Comparison of ENCODE assay signal across 1 cellular context in the genomic region with DNA sequence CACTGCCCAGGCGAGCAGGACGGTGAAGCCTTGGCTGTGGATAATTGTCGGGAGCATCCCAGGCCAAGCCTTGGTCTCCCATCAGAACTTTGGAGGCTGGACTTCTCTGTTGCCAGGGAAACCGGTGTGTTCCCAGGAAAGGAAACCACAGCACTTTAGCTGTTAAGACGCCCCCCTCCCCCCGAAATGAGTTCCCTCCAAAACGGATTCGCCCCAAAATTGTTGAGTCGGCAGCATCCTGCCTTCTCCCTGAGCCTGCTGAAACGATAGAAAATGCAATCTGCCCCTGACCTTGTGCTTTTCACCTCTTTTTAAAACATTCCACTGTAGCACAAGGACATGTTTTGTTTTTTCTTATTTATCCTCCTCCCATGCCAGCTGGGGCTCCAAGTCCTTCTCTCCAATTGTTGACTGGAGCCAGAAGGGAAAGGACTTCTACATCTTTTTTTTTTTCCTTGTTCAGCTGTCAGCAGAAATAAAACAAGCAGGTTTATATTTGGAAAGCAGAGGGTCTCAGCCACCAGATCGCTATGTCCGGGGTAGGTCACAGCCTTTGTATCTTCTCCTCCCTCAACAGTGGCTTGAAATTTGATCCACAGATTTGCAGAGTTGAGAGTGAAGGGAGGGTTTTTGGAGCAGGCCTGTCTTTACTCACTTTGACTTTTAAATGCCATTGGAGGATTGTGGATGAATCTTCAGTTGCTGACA.
A peak's percentile ranks its signal among the peaks of the same experiment; 100 is the strongest.
TF ChIP-seq lines count a peak whose summit lies in the region.

No MANE protein-coding gene starts in this region.

TF ChIP-seq in HepG2, 621 proteins besides CTCF, POLR2A, EP300 and RAD21 (continued from another document and continues in another):
- TF ChIP-seq ZNF10 (CRISPR knock-in tag; IDR thresholded peaks at IDR 0.05; ENCODE audit: borderline replicate concordance, low read depth): no peak
- TF ChIP-seq MTF2 (CRISPR knock-in tag; IDR thresholded peaks at IDR 0.05; ENCODE audit: borderline replicate concordance): 0 out of 2 replicates have a peak, but pooled peaks have one; percentile 33
- TF ChIP-seq NONO (IDR thresholded peaks at IDR 0.05): no peak
- TF ChIP-seq NONO (CRISPR knock-in tag; conservative IDR thresholded peaks at IDR 0.05): no peak
- peak; percentile 81 for TF ChIP-seq HNF4A (CRISPR knock-in tag; IDR thresholded peaks at IDR 0.05)
- TF ChIP-seq, protein P1, sequence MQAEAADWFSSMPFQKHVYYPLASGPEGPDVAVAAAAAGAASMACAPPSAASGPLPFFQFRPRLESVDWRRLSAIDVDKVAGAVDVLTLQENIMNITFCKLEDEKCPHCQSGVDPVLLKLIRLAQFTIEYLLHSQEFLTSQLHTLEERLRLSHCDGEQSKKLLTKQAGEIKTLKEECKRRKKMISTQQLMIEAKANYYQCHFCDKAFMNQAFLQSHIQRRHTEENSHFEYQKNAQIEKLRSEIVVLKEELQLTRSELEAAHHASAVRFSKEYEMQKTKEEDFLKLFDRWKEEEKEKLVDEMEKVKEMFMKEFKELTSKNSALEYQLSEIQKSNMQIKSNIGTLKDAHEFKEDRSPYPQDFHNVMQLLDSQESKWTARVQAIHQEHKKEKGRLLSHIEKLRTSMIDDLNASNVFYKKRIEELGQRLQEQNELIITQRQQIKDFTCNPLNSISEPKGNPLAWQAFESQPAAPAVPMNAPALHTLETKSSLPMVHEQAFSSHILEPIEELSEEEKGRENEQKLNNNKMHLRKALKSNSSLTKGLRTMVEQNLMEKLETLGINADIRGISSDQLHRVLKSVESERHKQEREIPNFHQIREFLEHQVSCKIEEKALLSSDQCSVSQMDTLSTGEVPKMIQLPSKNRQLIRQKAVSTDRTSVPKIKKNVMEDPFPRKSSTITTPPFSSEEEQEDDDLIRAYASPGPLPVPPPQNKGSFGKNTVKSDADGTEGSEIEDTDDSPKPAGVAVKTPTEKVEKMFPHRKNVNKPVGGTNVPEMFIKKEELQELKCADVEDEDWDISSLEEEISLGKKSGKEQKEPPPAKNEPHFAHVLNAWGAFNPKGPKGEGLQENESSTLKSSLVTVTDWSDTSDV (CRISPR knock-in tag; IDR thresholded peaks at IDR 0.05): no peak
- peak; percentile 33 to 70; a peak in 2 of 4 replicates for TF ChIP-seq MAFK (conservative IDR thresholded peaks at IDR 0.05 in 1 of 2, IDR thresholded peaks at IDR 0.05 in 1 of 2; ENCODE audit: low read length in 2 of 2)
- no peak for TF ChIP-seq ZNF564 (CRISPR knock-in tag; IDR thresholded peaks at IDR 0.05)
- TF ChIP-seq SMAD3 (CRISPR knock-in tag; IDR thresholded peaks at IDR 0.05): no peak
- TF ChIP-seq EHMT2 (IDR thresholded peaks at IDR 0.05; ENCODE audit: borderline replicate concordance, low read depth, low read length): no peak
- TF ChIP-seq, protein P2, sequence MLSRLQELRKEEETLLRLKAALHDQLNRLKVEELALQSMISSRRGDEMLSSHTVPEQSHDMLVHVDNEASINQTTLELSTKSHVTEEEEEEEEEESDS (CRISPR knock-in tag; IDR thresholded peaks at IDR 0.05; ENCODE audit: borderline replicate concordance): no peak
- no peak for TF ChIP-seq SOX6 (IDR thresholded peaks at IDR 0.05)
- TF ChIP-seq SOX6 (CRISPR knock-in tag; IDR thresholded peaks at IDR 0.05): peak; percentile 89
- no peak for TF ChIP-seq ZNF768 (CRISPR knock-in tag; IDR thresholded peaks at IDR 0.05)
- TF ChIP-seq, protein P3, sequence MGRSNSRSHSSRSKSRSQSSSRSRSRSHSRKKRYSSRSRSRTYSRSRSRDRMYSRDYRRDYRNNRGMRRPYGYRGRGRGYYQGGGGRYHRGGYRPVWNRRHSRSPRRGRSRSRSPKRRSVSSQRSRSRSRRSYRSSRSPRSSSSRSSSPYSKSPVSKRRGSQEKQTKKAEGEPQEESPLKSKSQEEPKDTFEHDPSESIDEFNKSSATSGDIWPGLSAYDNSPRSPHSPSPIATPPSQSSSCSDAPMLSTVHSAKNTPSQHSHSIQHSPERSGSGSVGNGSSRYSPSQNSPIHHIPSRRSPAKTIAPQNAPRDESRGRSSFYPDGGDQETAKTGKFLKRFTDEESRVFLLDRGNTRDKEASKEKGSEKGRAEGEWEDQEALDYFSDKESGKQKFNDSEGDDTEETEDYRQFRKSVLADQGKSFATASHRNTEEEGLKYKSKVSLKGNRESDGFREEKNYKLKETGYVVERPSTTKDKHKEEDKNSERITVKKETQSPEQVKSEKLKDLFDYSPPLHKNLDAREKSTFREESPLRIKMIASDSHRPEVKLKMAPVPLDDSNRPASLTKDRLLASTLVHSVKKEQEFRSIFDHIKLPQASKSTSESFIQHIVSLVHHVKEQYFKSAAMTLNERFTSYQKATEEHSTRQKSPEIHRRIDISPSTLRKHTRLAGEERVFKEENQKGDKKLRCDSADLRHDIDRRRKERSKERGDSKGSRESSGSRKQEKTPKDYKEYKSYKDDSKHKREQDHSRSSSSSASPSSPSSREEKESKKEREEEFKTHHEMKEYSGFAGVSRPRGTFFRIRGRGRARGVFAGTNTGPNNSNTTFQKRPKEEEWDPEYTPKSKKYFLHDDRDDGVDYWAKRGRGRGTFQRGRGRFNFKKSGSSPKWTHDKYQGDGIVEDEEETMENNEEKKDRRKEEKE (IDR thresholded peaks at IDR 0.05): no peak
- peak; percentile 80 for TF ChIP-seq PHF21A (CRISPR knock-in tag; IDR thresholded peaks at IDR 0.05)
- no peak for TF ChIP-seq NFE2L2 (IDR thresholded peaks at IDR 0.05; ENCODE audit: low read length)
- TF ChIP-seq ZNF781 (CRISPR knock-in tag; IDR thresholded peaks at IDR 0.05; ENCODE audit: borderline replicate concordance, not compliant biosample characterization): no peak
- TF ChIP-seq NFIC (IDR thresholded peaks at IDR 0.05; ENCODE audit: low read length): no peak; the same call in 1 of the 2 replicates
- no peak for TF ChIP-seq ZNF335 (CRISPR knock-in tag; IDR thresholded peaks at IDR 0.05)
- no peak for TF ChIP-seq ZNF615 (CRISPR knock-in tag; IDR thresholded peaks at IDR 0.05; ENCODE audit: borderline replicate concordance)
- TF ChIP-seq ZFX (CRISPR knock-in tag; IDR thresholded peaks at IDR 0.05; ENCODE audit: low read depth): peak; percentile 19
- no peak for TF ChIP-seq MXD4 (CRISPR knock-in tag; IDR thresholded peaks at IDR 0.05)
- no peak for TF ChIP-seq SIN3B (IDR thresholded peaks at IDR 0.05; ENCODE audit: low read length)
- no peak for TF ChIP-seq REL (CRISPR knock-in tag; conservative IDR thresholded peaks at IDR 0.05)
- peak; percentile 93 for TF ChIP-seq SIX1 (CRISPR knock-in tag; IDR thresholded peaks at IDR 0.05; ENCODE audit: borderline replicate concordance)
- TF ChIP-seq, protein P4, sequence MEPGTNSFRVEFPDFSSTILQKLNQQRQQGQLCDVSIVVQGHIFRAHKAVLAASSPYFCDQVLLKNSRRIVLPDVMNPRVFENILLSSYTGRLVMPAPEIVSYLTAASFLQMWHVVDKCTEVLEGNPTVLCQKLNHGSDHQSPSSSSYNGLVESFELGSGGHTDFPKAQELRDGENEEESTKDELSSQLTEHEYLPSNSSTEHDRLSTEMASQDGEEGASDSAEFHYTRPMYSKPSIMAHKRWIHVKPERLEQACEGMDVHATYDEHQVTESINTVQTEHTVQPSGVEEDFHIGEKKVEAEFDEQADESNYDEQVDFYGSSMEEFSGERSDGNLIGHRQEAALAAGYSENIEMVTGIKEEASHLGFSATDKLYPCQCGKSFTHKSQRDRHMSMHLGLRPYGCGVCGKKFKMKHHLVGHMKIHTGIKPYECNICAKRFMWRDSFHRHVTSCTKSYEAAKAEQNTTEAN (CRISPR knock-in tag; conservative IDR thresholded peaks at IDR 0.05): no peak
- no peak for TF ChIP-seq ZNF549 (CRISPR knock-in tag; IDR thresholded peaks at IDR 0.05)
- TF ChIP-seq, protein P5, sequence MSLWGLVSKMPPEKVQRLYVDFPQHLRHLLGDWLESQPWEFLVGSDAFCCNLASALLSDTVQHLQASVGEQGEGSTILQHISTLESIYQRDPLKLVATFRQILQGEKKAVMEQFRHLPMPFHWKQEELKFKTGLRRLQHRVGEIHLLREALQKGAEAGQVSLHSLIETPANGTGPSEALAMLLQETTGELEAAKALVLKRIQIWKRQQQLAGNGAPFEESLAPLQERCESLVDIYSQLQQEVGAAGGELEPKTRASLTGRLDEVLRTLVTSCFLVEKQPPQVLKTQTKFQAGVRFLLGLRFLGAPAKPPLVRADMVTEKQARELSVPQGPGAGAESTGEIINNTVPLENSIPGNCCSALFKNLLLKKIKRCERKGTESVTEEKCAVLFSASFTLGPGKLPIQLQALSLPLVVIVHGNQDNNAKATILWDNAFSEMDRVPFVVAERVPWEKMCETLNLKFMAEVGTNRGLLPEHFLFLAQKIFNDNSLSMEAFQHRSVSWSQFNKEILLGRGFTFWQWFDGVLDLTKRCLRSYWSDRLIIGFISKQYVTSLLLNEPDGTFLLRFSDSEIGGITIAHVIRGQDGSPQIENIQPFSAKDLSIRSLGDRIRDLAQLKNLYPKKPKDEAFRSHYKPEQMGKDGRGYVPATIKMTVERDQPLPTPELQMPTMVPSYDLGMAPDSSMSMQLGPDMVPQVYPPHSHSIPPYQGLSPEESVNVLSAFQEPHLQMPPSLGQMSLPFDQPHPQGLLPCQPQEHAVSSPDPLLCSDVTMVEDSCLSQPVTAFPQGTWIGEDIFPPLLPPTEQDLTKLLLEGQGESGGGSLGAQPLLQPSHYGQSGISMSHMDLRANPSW (CRISPR knock-in tag; IDR thresholded peaks at IDR 0.05; ENCODE audit: borderline replicate concordance): no peak
- TF ChIP-seq, protein P6, sequence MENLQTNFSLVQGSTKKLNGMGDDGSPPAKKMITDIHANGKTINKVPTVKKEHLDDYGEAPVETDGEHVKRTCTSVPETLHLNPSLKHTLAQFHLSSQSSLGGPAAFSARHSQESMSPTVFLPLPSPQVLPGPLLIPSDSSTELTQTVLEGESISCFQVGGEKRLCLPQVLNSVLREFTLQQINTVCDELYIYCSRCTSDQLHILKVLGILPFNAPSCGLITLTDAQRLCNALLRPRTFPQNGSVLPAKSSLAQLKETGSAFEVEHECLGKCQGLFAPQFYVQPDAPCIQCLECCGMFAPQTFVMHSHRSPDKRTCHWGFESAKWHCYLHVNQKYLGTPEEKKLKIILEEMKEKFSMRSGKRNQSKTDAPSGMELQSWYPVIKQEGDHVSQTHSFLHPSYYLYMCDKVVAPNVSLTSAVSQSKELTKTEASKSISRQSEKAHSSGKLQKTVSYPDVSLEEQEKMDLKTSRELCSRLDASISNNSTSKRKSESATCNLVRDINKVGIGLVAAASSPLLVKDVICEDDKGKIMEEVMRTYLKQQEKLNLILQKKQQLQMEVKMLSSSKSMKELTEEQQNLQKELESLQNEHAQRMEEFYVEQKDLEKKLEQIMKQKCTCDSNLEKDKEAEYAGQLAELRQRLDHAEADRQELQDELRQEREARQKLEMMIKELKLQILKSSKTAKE (CRISPR knock-in tag; IDR thresholded peaks at IDR 0.05; ENCODE audit: borderline replicate concordance): peak; percentile 79
- TF ChIP-seq ZNF3 (CRISPR knock-in tag; IDR thresholded peaks at IDR 0.05): no peak
- TF ChIP-seq, protein P7, sequence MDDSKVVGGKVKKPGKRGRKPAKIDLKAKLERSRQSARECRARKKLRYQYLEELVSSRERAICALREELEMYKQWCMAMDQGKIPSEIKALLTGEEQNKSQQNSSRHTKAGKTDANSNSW (CRISPR knock-in tag; IDR thresholded peaks at IDR 0.05; ENCODE audit: borderline replicate concordance): no peak
- TF ChIP-seq ZFP82 (CRISPR knock-in tag; IDR thresholded peaks at IDR 0.05; ENCODE audit: borderline replicate concordance): peak; percentile 64; the same call in 1 of the 2 replicates
- TF ChIP-seq, protein P8, sequence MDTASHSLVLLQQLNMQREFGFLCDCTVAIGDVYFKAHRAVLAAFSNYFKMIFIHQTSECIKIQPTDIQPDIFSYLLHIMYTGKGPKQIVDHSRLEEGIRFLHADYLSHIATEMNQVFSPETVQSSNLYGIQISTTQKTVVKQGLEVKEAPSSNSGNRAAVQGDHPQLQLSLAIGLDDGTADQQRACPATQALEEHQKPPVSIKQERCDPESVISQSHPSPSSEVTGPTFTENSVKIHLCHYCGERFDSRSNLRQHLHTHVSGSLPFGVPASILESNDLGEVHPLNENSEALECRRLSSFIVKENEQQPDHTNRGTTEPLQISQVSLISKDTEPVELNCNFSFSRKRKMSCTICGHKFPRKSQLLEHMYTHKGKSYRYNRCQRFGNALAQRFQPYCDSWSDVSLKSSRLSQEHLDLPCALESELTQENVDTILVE (CRISPR knock-in tag; IDR thresholded peaks at IDR 0.05): no peak
- no peak for TF ChIP-seq ZNF841 (CRISPR knock-in tag; IDR thresholded peaks at IDR 0.05; ENCODE audit: borderline replicate concordance)
- TF ChIP-seq, protein P9, sequence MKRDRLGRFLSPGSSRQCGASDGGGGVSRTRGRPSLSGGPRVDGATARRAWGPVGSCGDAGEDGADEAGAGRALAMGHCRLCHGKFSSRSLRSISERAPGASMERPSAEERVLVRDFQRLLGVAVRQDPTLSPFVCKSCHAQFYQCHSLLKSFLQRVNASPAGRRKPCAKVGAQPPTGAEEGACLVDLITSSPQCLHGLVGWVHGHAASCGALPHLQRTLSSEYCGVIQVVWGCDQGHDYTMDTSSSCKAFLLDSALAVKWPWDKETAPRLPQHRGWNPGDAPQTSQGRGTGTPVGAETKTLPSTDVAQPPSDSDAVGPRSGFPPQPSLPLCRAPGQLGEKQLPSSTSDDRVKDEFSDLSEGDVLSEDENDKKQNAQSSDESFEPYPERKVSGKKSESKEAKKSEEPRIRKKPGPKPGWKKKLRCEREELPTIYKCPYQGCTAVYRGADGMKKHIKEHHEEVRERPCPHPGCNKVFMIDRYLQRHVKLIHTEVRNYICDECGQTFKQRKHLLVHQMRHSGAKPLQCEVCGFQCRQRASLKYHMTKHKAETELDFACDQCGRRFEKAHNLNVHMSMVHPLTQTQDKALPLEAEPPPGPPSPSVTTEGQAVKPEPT (CRISPR knock-in tag; IDR thresholded peaks at IDR 0.05; ENCODE audit: low read depth): no peak
- TF ChIP-seq, protein P10, sequence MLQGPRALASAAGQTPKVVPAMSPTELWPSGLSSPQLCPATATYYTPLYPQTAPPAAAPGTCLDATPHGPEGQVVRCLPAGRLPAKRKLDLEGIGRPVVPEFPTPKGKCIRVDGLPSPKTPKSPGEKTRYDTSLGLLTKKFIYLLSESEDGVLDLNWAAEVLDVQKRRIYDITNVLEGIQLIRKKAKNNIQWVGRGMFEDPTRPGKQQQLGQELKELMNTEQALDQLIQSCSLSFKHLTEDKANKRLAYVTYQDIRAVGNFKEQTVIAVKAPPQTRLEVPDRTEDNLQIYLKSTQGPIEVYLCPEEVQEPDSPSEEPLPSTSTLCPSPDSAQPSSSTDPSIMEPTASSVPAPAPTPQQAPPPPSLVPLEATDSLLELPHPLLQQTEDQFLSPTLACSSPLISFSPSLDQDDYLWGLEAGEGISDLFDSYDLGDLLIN (CRISPR knock-in tag; IDR thresholded peaks at IDR 0.05; ENCODE audit: borderline replicate concordance): no peak
- TF ChIP-seq TCF12 (IDR thresholded peaks at IDR 0.05): no peak
- TF ChIP-seq TCF12 (CRISPR knock-in tag; IDR thresholded peaks at IDR 0.05): 0 out of 2 replicates have a peak, but pooled peaks have one; percentile 61
- TF ChIP-seq SP5 (CRISPR knock-in tag; IDR thresholded peaks at IDR 0.05; ENCODE audit: borderline replicate concordance, low read depth): peak; percentile 37; the same call in 1 of the 2 replicates
- no peak for TF ChIP-seq TBX3 (IDR thresholded peaks at IDR 0.05; ENCODE audit: borderline replicate concordance)
- no peak for TF ChIP-seq REPIN1 (CRISPR knock-in tag; IDR thresholded peaks at IDR 0.05; ENCODE audit: borderline replicate concordance, low read depth)
- TF ChIP-seq ZSCAN20 (CRISPR knock-in tag; IDR thresholded peaks at IDR 0.05; ENCODE audit: borderline replicate concordance): no peak
- peak; percentile 61; the same call in 1 of the 2 replicates for TF ChIP-seq PPARG (CRISPR knock-in tag; conservative IDR thresholded peaks at IDR 0.05)
- no peak for TF ChIP-seq MTF1 (CRISPR knock-in tag; IDR thresholded peaks at IDR 0.05)
- TF ChIP-seq ZNF790 (CRISPR knock-in tag; IDR thresholded peaks at IDR 0.05; ENCODE audit: borderline replicate concordance): no peak
- no peak for TF ChIP-seq ASH2L (IDR thresholded peaks at IDR 0.05; ENCODE audit: insufficient read length, low read depth, low read length)
- peak; percentile 21 for TF ChIP-seq SKI (IDR thresholded peaks at IDR 0.05; ENCODE audit: partially characterized antibody)
- no peak for TF ChIP-seq ZNF749 (CRISPR knock-in tag; IDR thresholded peaks at IDR 0.05; ENCODE audit: borderline replicate concordance)
